27 cellular contexts compared by ENCODE assay signal in genomic region chr1:190429932-190430331, GRCh38.
"Had no signal": no experiment of that assay in that cellular context is flagged by ENCODE, and none has a peak within 500 bp of the region (broad histone marks: within the 10 kb centered on the region; RNA-seq: fewer than 3 reads in every experiment).

No MANE protein-coding gene starts in this region.

- H3K4me3 ChIP-seq: coronary artery, dorsolateral prefrontal cortex had no signal

- H3K27ac ChIP-seq: brain microvascular endothelial cell, coronary artery, dorsolateral prefrontal cortex, VCaP had no signal

- H3K36me3 ChIP-seq: brain microvascular endothelial cell had no signal

- ATAC-seq: activated naive CD4-positive, alpha-beta T cell treated with anti-CD3 and anti-CD28 coated beads, Interleukin-2, amount 50 U/mL, for 72 hours; activated T-cell treated with anti-CD3 and anti-CD28 coated beads, Interleukin-2, amount 50 U/mL, for 72 hours; esophagus mucosa; T-helper 17 cell; WTC11 had no signal

- H3K27me3 ChIP-seq: brain microvascular endothelial cell, dorsolateral prefrontal cortex had no signal

- DNase-seq: activated CD4-positive, alpha-beta memory T cell treated with anti-CD3 and anti-CD28 coated beads, Interleukin-2, amount 10 ng/mL, durations not matched to agents 7 days and 5 days; activated CD4-positive, alpha-beta T cell treated with anti-CD3 and anti-CD28 coated beads for 1 hour; activated CD4-positive, alpha-beta T cell treated with anti-CD3 and anti-CD28 coated beads for 4 hours; activated CD4-positive, alpha-beta T cell treated with anti-CD3 and anti-CD28 coated beads, Interleukin-2, amount 10 ng/mL, durations not matched to agents 7 days and 5 days; activated CD4-positive, alpha-beta T cell treated with anti-CD3 and anti-CD28 coated beads, Interleukin-2, amount 50 U/mL, for 4 hours; activated CD8-positive, alpha-beta memory T cell treated with anti-CD3 and anti-CD28 coated beads, Interleukin-2, amount 50 U/mL, for 48 hours; activated gamma-delta T cell; activated naive CD4-positive, alpha-beta T cell; activated naive CD4-positive, alpha-beta T cell treated with anti-CD3 and anti-CD28 coated beads, Interleukin-2, amount 10 ng/mL, durations not matched to agents 7 days and 5 days; activated naive CD8-positive, alpha-beta T cell treated with anti-CD3 and anti-CD28 coated beads, Interleukin-2, amount 10 ng/mL, durations not matched to agents 7 days and 5 days; activated T-cell treated with anti-CD3 and anti-CD28 coated beads for 4 hours; activated T-cell treated with anti-CD3 and anti-CD28 coated beads, Interleukin-2, amount 50 U/mL, for 24 hours; activated T-cell treated with anti-CD3 and anti-CD28 coated beads, Interleukin-2, amount 50 U/mL, for 72 hours; amniotic stem cell; anterior cingulate cortex; brain microvascular endothelial cell; dorsolateral prefrontal cortex; effector memory CD4-positive, alpha-beta T cell; endodermal cell; foreskin fibroblast; head of caudate nucleus; T-helper 17 cell had no signal
